Comparison of ENCODE assay signal across 8 cellular contexts in the genomic region with DNA sequence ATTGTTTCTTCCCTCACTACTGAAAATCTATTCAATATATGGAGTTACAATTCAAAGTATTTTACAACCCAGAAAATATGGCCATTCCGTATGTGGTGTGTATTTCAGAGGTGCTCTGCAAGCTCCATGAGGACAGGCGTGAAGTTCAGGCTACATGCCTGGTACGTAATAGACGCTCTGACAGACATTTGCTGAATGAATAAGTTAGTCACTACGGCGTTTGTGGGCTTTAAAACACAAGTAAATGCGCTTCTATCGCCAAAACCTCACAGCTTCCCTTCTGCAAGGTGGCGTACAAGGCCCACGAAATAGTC. TPM values are rescaled to one million over a fixed set of nuclear protein-coding genes. Genes with fewer than 3 reads are reported as not detected.
DNase-seq lines count a peak whose midpoint lies in the region; ATAC-seq and TF ChIP-seq lines count a peak whose summit lies in the region.

No MANE protein-coding gene starts in this region.

- H3K4me1 Mint-ChIP-seq in natural killer cell: peaks cover 48% of the 10 kb centered on the region in 2 donors

- H3K79me2 ChIP-seq in Karpas-422 (ENCODE audit: low read length): peaks cover 26% of the 10 kb centered on the region

- ATAC-seq in natural killer cell: no peak
- no peak for ATAC-seq in esophagus mucosa

- peak overlapping the region; percentile 49; the same call in 1 of the 2 replicates for H2AFZ ChIP-seq in Karpas-422 (ENCODE audit: low read length)

- H3K27ac Mint-ChIP-seq in natural killer cell: peak overlapping the region; percentile 93 to 99

- no peaks in the 10 kb centered on the region for H3K9me2 ChIP-seq in Karpas-422 (replicated peaks; ENCODE audit: insufficient read depth, low read length)

- TF ChIP-seq CTCF in AG09309 (IDR thresholded peaks at IDR 0.05; ENCODE audit: control insufficient read depth, insufficient read depth, low read depth, low read length, missing control alignments): no peak
- TF ChIP-seq CTCF in coronary artery (IDR thresholded peaks at IDR 0.05): no peak
- no peak for TF ChIP-seq CTCF in natural killer cell (IDR thresholded peaks at IDR 0.05)

- peak overlapping the region; percentile 62 for H3K9ac ChIP-seq in Karpas-422 (ENCODE audit: low read length)

- H3K36me3 ChIP-seq in Karpas-422 (ENCODE audit: insufficient read depth, low read length): peaks cover 10% of the 10 kb centered on the region; the same call in 1 of the 2 replicates

- H3K4me3 Mint-ChIP-seq in natural killer cell: peak overlapping the region; percentile 93

- peaks cover 10% of the 10 kb centered on the region for H3K36me3 Mint-ChIP-seq in natural killer cell

- H3K27me3 ChIP-seq in Karpas-422 (ENCODE audit: low read length): no peaks in the 10 kb centered on the region

- H3K4me1 ChIP-seq in Karpas-422 (ENCODE audit: low read length): peaks cover 36% of the 10 kb centered on the region

- intact Hi-C loops in natural killer cell (cut with micrococcal nuclease): loop anchor here (1.0 to 10.0 kb wide), 7 partner anchors 118 to 1971 kb away; partner anchors contain the start of genes CCNL1, GFM1, GMPS and SSR3

- no peaks in the 10 kb centered on the region for H3K9me3 ChIP-seq in Karpas-422 (ENCODE audit: low read length)

- H4K20me1 ChIP-seq in Karpas-422 (ENCODE audit: insufficient read depth, low read depth, low read length): peaks cover 17% of the 10 kb centered on the region

- DNase-seq in AG09309 (ENCODE audit: low read depth) (no peak), Karpas-422 (no peak), coronary artery (ENCODE audit: low spot score) (no peak), natural killer cell (no peak), NCI-H82 (lab: John Stamatoyannopoulos, UW) (no peak), T-helper 9 cell (no peak)
- DNase-seq in stimulated activated CD8-positive, alpha-beta memory T cell treated with anti-CD3 and anti-CD28 coated beads, Interleukin-4, amount 100 ng/mL, for 48 hours: no peak

- peak overlapping the region; percentile 88 for H3K4me2 ChIP-seq in Karpas-422 (ENCODE audit: low read depth, low read length, poor library complexity, severe bottlenecking)

- H3K4me3 ChIP-seq in AG09309 (ENCODE audit: control insufficient read depth, low read depth, low read length) (peak overlapping the region; percentile 95), Karpas-422 (ENCODE audit: low read length) (peak overlapping the region; percentile 85), coronary artery (peak overlapping the region; percentile 85)

- no peaks in the 10 kb centered on the region for H3K9me3 Mint-ChIP-seq in natural killer cell

- H3K27ac ChIP-seq in Karpas-422 (ENCODE audit: low read length) (no peak overlapping the region), coronary artery (peak overlapping the region; percentile 96)

- no peaks in the 10 kb centered on the region for H3K27me3 Mint-ChIP-seq in natural killer cell (ENCODE audit: low read depth in 2 of 2)

RNA-seq across cellular contexts. Expression of gene TIPARP, which starts 0.7 kb away (rescaled TPM):
- total RNA-seq in Karpas-422 (2014; rRNA removed; shearing (Covaris generic); ENCODE audit: low replicate concordance): 9.5 and 20.4 TPM in 2 replicates
- 100 to 1,000 TPM; 129 to 249 (median 147) TPM for total RNA-seq in natural killer cell
- total RNA-seq in esophagus mucosa: 34.4 TPM
